Comparison of ENCODE assay signal across 10 cellular contexts in the genomic region with DNA sequence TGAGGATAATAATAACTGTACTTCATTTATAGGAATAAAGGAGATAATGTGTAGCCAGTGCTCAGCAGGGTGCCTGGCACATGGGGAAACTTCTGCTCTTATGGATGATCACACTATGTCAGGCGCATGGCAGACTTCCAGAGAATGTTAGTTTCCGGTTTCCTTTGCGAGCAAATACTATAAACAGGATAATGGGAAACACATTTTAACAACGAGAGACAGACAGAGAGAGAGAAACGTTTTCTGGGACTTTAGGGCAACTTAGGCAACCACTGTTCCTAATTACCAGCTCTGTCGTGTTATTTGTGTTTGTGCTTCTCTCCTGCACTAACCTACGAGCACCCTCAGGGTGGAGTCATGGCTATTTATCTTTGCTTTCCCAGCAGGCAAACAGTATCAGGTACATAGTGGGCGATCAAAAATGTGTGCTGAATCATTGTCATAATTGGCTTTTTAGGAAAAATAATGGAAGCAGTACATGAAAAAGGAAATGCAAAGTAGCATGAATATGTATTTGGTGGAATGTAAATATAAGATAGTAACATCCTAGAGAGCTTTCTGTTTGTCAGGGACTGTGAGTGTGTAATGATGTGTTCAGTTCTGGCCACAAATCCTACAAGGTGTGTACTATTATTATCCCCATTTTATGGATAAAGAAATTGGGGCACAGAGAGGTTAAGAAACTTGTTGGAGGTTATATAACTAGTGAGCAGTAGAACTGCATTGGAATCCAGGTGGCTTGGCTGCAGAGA. TPM values are rescaled to one million over a fixed set of nuclear protein-coding genes. Genes with fewer than 3 reads are reported as not detected.
DNase-seq lines count a peak whose midpoint lies in the region; ATAC-seq and TF ChIP-seq lines count a peak whose summit lies in the region.
"Had no signal": no experiment of that assay in that cellular context is flagged by ENCODE, and none has a peak within 500 bp of the region (broad histone marks: within the 10 kb centered on the region; RNA-seq: fewer than 3 reads in every experiment).

No MANE protein-coding gene starts in this region.

- H3K36me3 ChIP-seq in adipocyte (ENCODE audit: control insufficient read depth, insufficient read depth, low read length, severe bottlenecking) (no peaks in the 10 kb centered on the region), testis (ENCODE audit: low read depth, missing control alignments) (no peaks in the 10 kb centered on the region)

- no peak for TF ChIP-seq POLR2A in testis (IDR thresholded peaks at IDR 0.05)

- no peak overlapping the region for H3K27ac ChIP-seq in testis

- intact Hi-C loops in left colon (cut with DNase I, micrococcal nuclease) = no loop called here
- intact Hi-C loops in testis (cut with DNase I; ENCODE audit: low total_unique reads) = no loop called here

- peaks cover 11% of the 10 kb centered on the region for H3K27me3 ChIP-seq in adipocyte (replicated peaks; ENCODE audit: control insufficient read depth, insufficient read depth, low read length)
- H3K27me3 ChIP-seq in testis = no peaks in the 10 kb centered on the region

- DNase-seq in AG10803 (ENCODE audit: low read depth) (peak; percentile 95), M059J (ENCODE audit: low read depth) (peak; percentile 79), adipocyte (ENCODE audit: low read depth) (peak; percentile 96), left colon (peak in 1 of 2 donors; percentile 20), midbrain (lab: John Stamatoyannopoulos, UW) (no peak), testis (no peak)
- DNase-seq: stimulated activated CD4-positive, alpha-beta T cell treated with anti-CD3 and anti-CD28 coated beads, Interleukin-2, amount 100 ng/mL, for 24 hours had no signal

- 48 to 54% methylated on average over 8 of the region's 8 CpGs for WGBS in testis, 2 donors

- ATAC-seq in left colon (peak; percentile 48), HG03135 (IDR thresholded peaks at IDR 0.05; ENCODE audit: unreplicated experiment) (no peak), GM21825 (IDR thresholded peaks at IDR 0.05; ENCODE audit: unreplicated experiment) (no peak)

- H3K4me3 ChIP-seq in AG10803 (ENCODE audit: low read length) (no peak overlapping the region), adipocyte (ENCODE audit: low read length) (peak overlapping the region; percentile 28), testis (no peak overlapping the region)
- H3K4me3 ChIP-seq: lung had no signal

- peak overlapping the region; percentile 5 for H3K9ac ChIP-seq in adipocyte (ENCODE audit: low read length)

- peaks cover 17% of the 10 kb centered on the region for H3K4me1 ChIP-seq in adipocyte (ENCODE audit: control insufficient read depth, insufficient read depth, low read length)
- peaks cover 10% of the 10 kb centered on the region for H3K4me1 ChIP-seq in testis

- H3K9me3 ChIP-seq in adipocyte (ENCODE audit: control insufficient read depth, low read length) (no peaks in the 10 kb centered on the region), testis (no peaks in the 10 kb centered on the region)

- TF ChIP-seq CTCF in AG10803 (conservative IDR thresholded peaks at IDR 0.05; ENCODE audit: low read length) (no peak), testis (IDR thresholded peaks at IDR 0.05) (no peak)

RNA-seq across cellular contexts. Expression of a gene that starts 36.8 kb away (rescaled TPM):
- total RNA-seq in M059J (2014; rRNA removed; shearing (Covaris generic)) = 7.6 and 12.6 TPM in 2 replicates
- 100 to 1,000 TPM; 120 to 143 TPM for total RNA-seq in left colon
- 100 to 1,000 TPM; 100 to 118 TPM for total RNA-seq in testis
- polyA plus RNA-seq in testis (ENCODE audit: insufficient read depth, low read depth, low replicate concordance) = 180 TPM

Comparison
In these comparisons a context has a peak if more than half of its experiments do, and no peak if none do; other contexts are left out.
1. DNase-seq: peak in AG10803 (single experiment), M059J (single experiment) and adipocyte (single experiment); none in midbrain (single experiment) and testis (single experiment).